In the genomic region with DNA sequence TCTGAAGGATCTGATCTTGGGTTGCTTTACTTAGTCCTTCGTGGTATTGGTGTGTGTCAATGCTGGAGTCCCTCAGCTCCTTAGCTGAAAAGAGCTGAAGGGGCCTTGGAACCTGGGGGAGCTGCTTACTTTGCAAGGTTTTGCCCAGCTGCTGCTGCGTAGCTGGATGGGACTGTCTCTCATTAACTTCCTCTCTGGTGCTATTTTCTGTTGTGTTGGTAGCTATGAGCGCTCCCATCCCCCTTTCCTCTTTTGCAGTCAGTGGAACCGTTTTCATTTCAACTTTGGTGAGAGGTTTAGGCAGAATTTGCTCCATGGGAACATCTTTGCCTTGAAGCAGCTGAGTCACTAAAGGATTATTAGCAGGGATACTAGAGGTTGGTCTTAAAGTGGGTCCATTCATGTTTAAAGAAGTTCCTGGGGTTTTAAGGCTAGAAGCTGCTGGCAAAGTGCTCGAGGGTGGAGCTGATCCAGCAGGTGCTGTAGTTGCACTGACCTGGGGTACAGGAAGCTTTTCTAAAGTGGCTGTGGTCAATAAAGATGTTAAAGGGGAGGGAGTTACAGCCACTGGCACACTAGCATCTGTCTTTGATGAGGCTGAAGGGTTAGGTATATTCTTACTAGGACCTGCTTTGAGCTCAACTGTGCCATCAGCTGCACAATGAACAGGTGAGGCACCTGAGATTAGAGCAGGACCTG, we compare ENCODE assay signal across 10 cellular contexts.
DNase-seq lines count a peak whose midpoint lies in the region; ATAC-seq, FAIRE-seq and TF ChIP-seq lines count a peak whose summit lies in the region.
"Had no signal": no experiment of that assay in that cellular context is flagged by ENCODE, and none has a peak within 500 bp of the region (broad histone marks: within the 10 kb centered on the region; RNA-seq: fewer than 3 reads in every experiment).

No MANE protein-coding gene starts in this region.

- no peak overlapping the region for H3K14ac ChIP-seq in H9 (ENCODE audit: insufficient read depth, low read length)

- H2AFZ ChIP-seq in H9 (ENCODE audit: low read length) (no peak overlapping the region), HepG2 (ENCODE audit: low read length) (no peak overlapping the region)

- no peak; the same call in 2 of the 3 replicates for ATAC-seq in HepG2
- ATAC-seq in GM21717 (IDR thresholded peaks at IDR 0.05; ENCODE audit: unreplicated experiment) = no peak

- no TSS peak for BruUV-seq in HepG2 (replicated peaks; lab: Mats Ljungman, UMichigan)
- BruUV-seq in Calu3 (replicated peaks; lab: Mats Ljungman, UMichigan) = no TSS peak

- no peak overlapping the region for H3K56ac ChIP-seq in H9 (ENCODE audit: insufficient read length, low read depth, low read length)

- H3K4me2 ChIP-seq in H9 (ENCODE audit: insufficient read depth, insufficient read length, low read length) (no peak overlapping the region), HepG2 (ENCODE audit: low read depth, low read length) (no peak overlapping the region)

- TF ChIP-seq CTCF in H9 (conservative IDR thresholded peaks at IDR 0.05) (no peak), HepG2 (CRISPR knock-in tag; IDR thresholded peaks at IDR 0.05) (no peak), transverse colon (IDR thresholded peaks at IDR 0.05) (no peak), Calu3 (IDR thresholded peaks at IDR 0.05; ENCODE audit: unreplicated experiment) (no peak)

- POLR2A ChIA-PET in HepG2 (lab: Yijun Ruan, JAX) = no interaction called here

- H3K36me3 Mint-ChIP-seq in H9 (ENCODE audit: insufficient read depth in 1 of 3, low read depth in 3 of 3) (peaks cover 15 to 41% (median 32%) of the 10 kb centered on the region in 3 experiments), Calu3 (ENCODE audit: insufficient read depth, unreplicated experiment) (peaks cover 18% of the 10 kb centered on the region)

- no peaks in the 10 kb centered on the region for H3K27me3 Mint-ChIP-seq in H9 (ENCODE audit: low read depth)
- no peaks in the 10 kb centered on the region for H3K27me3 Mint-ChIP-seq in Calu3 (ENCODE audit: unreplicated experiment)

- DNase-seq in DMS79 treated with DMSO at 0.1 percent for 48 hours (lab: John Stamatoyannopoulos, UW) = peak; percentile 85
- DNase-seq in H9 = no peak
- DNase-seq in SIG-M5 treated with dmso at 0.1 percent for 504 hours (lab: John Stamatoyannopoulos, UW; ENCODE audit: unreplicated experiment) = peak; percentile 96
- no peak for DNase-seq in HepG2 (ENCODE audit: low spot score)
- DNase-seq in transverse colon = no peak
- no peak for DNase-seq in AG08396 (ENCODE audit: low spot score)
- DNase-seq in Calu3 = no peak
- DNase-seq: GOT3, uterus had no signal

- H3K79me2 ChIP-seq in H9 (ENCODE audit: insufficient read depth, low read length) (no peaks in the 10 kb centered on the region), HepG2 (ENCODE audit: insufficient read depth, low read length) (no peaks in the 10 kb centered on the region)

- H3K9me3 Mint-ChIP-seq in H9 = no peaks in the 10 kb centered on the region
- no peaks in the 10 kb centered on the region for H3K9me3 Mint-ChIP-seq in Calu3 (ENCODE audit: low read depth, unreplicated experiment)

- H2BK15ac ChIP-seq in H9 (ENCODE audit: low read depth, low read length) = no peak overlapping the region

- TF ChIP-seq EP300 in HepG2 (IDR thresholded peaks at IDR 0.05; ENCODE audit: low read depth in 2 of 2, low read length in 2 of 2) (no peak), HepG2 (CRISPR knock-in tag; IDR thresholded peaks at IDR 0.05; ENCODE audit: borderline replicate concordance) (no peak), transverse colon (IDR thresholded peaks at IDR 0.05; ENCODE audit: low read depth) (no peak)

- no peak overlapping the region for H3K27ac ChIP-seq in H9 (ENCODE audit: insufficient read length, low read depth, low read length)
- no peak overlapping the region for H3K27ac ChIP-seq in HepG2 (ENCODE audit: extremely low read length, insufficient read depth, low read length)
- H3K27ac ChIP-seq in transverse colon = no peak overlapping the region
- H3K27ac ChIP-seq: uterus had no signal

- no peak for TF ChIP-seq RAD21 in HepG2 (CRISPR knock-in tag; IDR thresholded peaks at IDR 0.05)

- CTCF ChIA-PET in HepG2 (lab: Yijun Ruan, JAX; ENCODE audit: low intra/inter-chr PET ratio, low total read pairs) = no interaction called here
- CTCF ChIA-PET in Calu3 (lab: Charles Lee) = no interaction called here

- FAIRE-seq in HepG2 (lab: Jason Lieb, UNC) = no peak

- H3K4me1 Mint-ChIP-seq in H9 (peaks cover 38 to 44% of the 10 kb centered on the region in 2 experiments), Calu3 (ENCODE audit: low read depth, unreplicated experiment) (peaks cover 9% of the 10 kb centered on the region)

- in situ Hi-C loops in HepG2 (cut with HindIII; ENCODE audit: extremely low pct_ligation_motif_present, low pct_unique_long_range_greater_than_20kb) (no loop called here), transverse colon (cut with MboI; ENCODE audit: low pct_ligation_motif_present in 1 of 4, low pct_unique_long_range_greater_than_20kb in 1 of 4, low sequenced_read_pairs in 3 of 4) (no loop called here)

- no peak overlapping the region for H3T11ph ChIP-seq in H9 (ENCODE audit: low read length)

- intact Hi-C loops in HepG2 (cut with micrococcal nuclease; ENCODE audit: unreplicated experiment) (no loop called here), transverse colon (cut with DNase I; ENCODE audit: low total_unique reads) (no loop called here), Calu3 (cut with micrococcal nuclease; ENCODE audit: unreplicated experiment) (no loop called here)

- H3K18ac ChIP-seq in H9 (ENCODE audit: insufficient read length, low read depth, low read length) = no peak overlapping the region

- H3K9me3 ChIP-seq in H9 (ENCODE audit: control insufficient read depth, low read depth, low read length) (no peaks in the 10 kb centered on the region), HepG2 (ENCODE audit: low read length) (no peaks in the 10 kb centered on the region), transverse colon (no peaks in the 10 kb centered on the region)
- H3K9me3 ChIP-seq: uterus had no signal

- no peak overlapping the region for H4K5ac ChIP-seq in H9 (ENCODE audit: insufficient read length, low read depth, low read length)

- H2BK20ac ChIP-seq in H9 (ENCODE audit: low read depth, low read length, poor library complexity, severe bottlenecking) = no peak overlapping the region

- H3K4me1 ChIP-seq in H9 (ENCODE audit: insufficient read depth, low read length) = no peaks in the 10 kb centered on the region
- H3K4me1 ChIP-seq in HepG2 (ENCODE audit: insufficient read depth, low read length) = no peaks in the 10 kb centered on the region
- no peaks in the 10 kb centered on the region for H3K4me1 ChIP-seq in transverse colon
- H3K4me1 ChIP-seq: uterus had no signal

- no peak overlapping the region for H2BK12ac ChIP-seq in H9 (ENCODE audit: insufficient read length, low read depth, low read length)

- H3K4me3 ChIP-seq in HepG2 (replicated peaks in 1 of 3; ENCODE audit: insufficient read depth in 1 of 3, low read depth in 2 of 3, low read length in 3 of 3) (no peak overlapping the region), transverse colon (no peak overlapping the region)
- H3K4me3 ChIP-seq: uterus had no signal

- H4K8ac ChIP-seq in H9 (replicated peaks; ENCODE audit: insufficient read length, low read depth, low read length) = no peak overlapping the region

- H2BK120ac ChIP-seq in H9 (ENCODE audit: low read depth, low read length, poor library complexity, severe bottlenecking) = no peak overlapping the region

- peaks cover 34 to 79% of the 10 kb centered on the region in 2 experiments for H3K36me3 ChIP-seq in HepG2 (replicated peaks in 1 of 2; ENCODE audit: control insufficient read depth in 1 of 2, insufficient read depth in 2 of 2, low read length in 2 of 2)
- peaks cover 0 to 32% (median 15%) of the 10 kb centered on the region in 4 donors for H3K36me3 ChIP-seq in transverse colon
- H3K36me3 ChIP-seq: uterus had no signal

- H4K20me1 ChIP-seq in H9 (ENCODE audit: control insufficient read depth, insufficient read depth, insufficient read length) (no peaks in the 10 kb centered on the region), HepG2 (ENCODE audit: insufficient read depth, low read length) (no peaks in the 10 kb centered on the region)

- no peak overlapping the region for H2BK5ac ChIP-seq in H9 (ENCODE audit: insufficient read length, low read length)

- H4K91ac ChIP-seq in H9 (ENCODE audit: insufficient read length, low read depth, low read length) = no peak overlapping the region

- no peaks in the 10 kb centered on the region for H3K79me1 ChIP-seq in H9 (ENCODE audit: insufficient read depth, low read depth, low read length, poor library complexity, severe bottlenecking)

- WGBS in H9 (ENCODE audit: extremely low coverage, insufficient read length, low lambda C conversion rate) = no CpG with 5 or more reads among the region's 5 CpGs
- 93% methylated on average over 5 of the region's 5 CpGs for WGBS in HepG2 (ENCODE audit: low lambda C conversion rate)
- 40 to 76% methylated on average over 1 to 5 of the region's 5 CpGs for WGBS in transverse colon (ENCODE audit: low coverage in 1 of 2), 2 donors

- no peak overlapping the region for H3K4ac ChIP-seq in H9 (ENCODE audit: low read depth, low read length)

- no peaks in the 10 kb centered on the region for H3K23me2 ChIP-seq in H9 (ENCODE audit: insufficient read length, low read depth, low read length, poor library complexity, severe bottlenecking)

- TF ChIP-seq POLR2A in HepG2 (IDR thresholded peaks at IDR 0.05; ENCODE audit: insufficient read depth in 1 of 2, low read depth in 2 of 2, low read length in 2 of 2) = no peak
- TF ChIP-seq POLR2A in transverse colon (IDR thresholded peaks at IDR 0.05) = no peak

- H3K9ac ChIP-seq in H9 (ENCODE audit: extremely low read depth, insufficient read length, low read length) (no peak overlapping the region), HepG2 (ENCODE audit: insufficient read depth, low read depth, low read length) (no peak overlapping the region)

- peak overlapping the region; percentile 46 to 71 (median 69); a peak in 4 of 7 replicates for H3K27ac Mint-ChIP-seq in H9
- H3K27ac Mint-ChIP-seq in Calu3 (ENCODE audit: unreplicated experiment) = no peak overlapping the region

- H3K27me3 ChIP-seq in H9 (ENCODE audit: insufficient read depth, low read length) = no peaks in the 10 kb centered on the region
- no peaks in the 10 kb centered on the region for H3K27me3 ChIP-seq in HepG2 (ENCODE audit: control insufficient read depth in 1 of 2, insufficient read depth in 2 of 2, low read length in 2 of 2)
- no peaks in the 10 kb centered on the region for H3K27me3 ChIP-seq in transverse colon
- H3K27me3 ChIP-seq: uterus had no signal

- H2AK5ac ChIP-seq in H9 (ENCODE audit: insufficient read length, low read length) = no peak overlapping the region

- H3K4me3 Mint-ChIP-seq in H9 (no peak overlapping the region), Calu3 (ENCODE audit: low read depth, unreplicated experiment) (no peak overlapping the region)

- H3K23ac ChIP-seq in H9 (ENCODE audit: insufficient read length, low read depth, low read length) = no peak overlapping the region

TF ChIP-seq in HepG2, 621 proteins besides CTCF, POLR2A, EP300 and RAD21 (continues in another document):
- TF ChIP-seq RBM22 (optimal IDR thresholded peaks at IDR 0.05; ENCODE audit: low read length) = peak; percentile 22
- TF ChIP-seq KLF13 (CRISPR knock-in tag; IDR thresholded peaks at IDR 0.05) = no peak
- TF ChIP-seq ZNF329 (CRISPR knock-in tag; IDR thresholded peaks at IDR 0.05; ENCODE audit: low read depth) = no peak
- no peak for TF ChIP-seq HNRNPUL1 (IDR thresholded peaks at IDR 0.05; ENCODE audit: low read depth, low read length)

Comparison
In these comparisons a context has a peak if more than half of its experiments do, and no peak if none do; other contexts are left out.
1. DNase-seq: peak in DMS79 treated with DMSO at 0.1 percent for 48 hours (single experiment) and SIG-M5 treated with dmso at 0.1 percent for 504 hours (single experiment); none in H9 (single experiment), HepG2 (single experiment), transverse colon (single experiment), AG08396 (single experiment) and Calu3 (single experiment).